In genomic region chr10:112815238-112816032, GRCh38 we compare ENCODE assay signal across 9 cellular contexts.
DNase-seq lines count a peak whose midpoint lies in the region; TF ChIP-seq lines count a peak whose summit lies in the region.
"Had no signal": no experiment of that assay in that cellular context is flagged by ENCODE, and none has a peak within 500 bp of the region (broad histone marks: within the 10 kb centered on the region; RNA-seq: fewer than 3 reads in every experiment).

No MANE protein-coding gene starts in this region.

- peak overlapping the region; percentile 17 for H3K27ac ChIP-seq in smooth muscle cell (ENCODE audit: low read depth)

- TF ChIP-seq CTCF in glutamatergic neuron (IDR thresholded peaks at IDR 0.05; ENCODE audit: partially characterized antibody, unreplicated experiment), result no peak
- no peak for TF ChIP-seq CTCF in smooth muscle cell (IDR thresholded peaks at IDR 0.05; ENCODE audit: borderline replicate concordance, insufficient read depth, poor library complexity, severe bottlenecking)

- H3K27ac Mint-ChIP-seq in glutamatergic neuron (ENCODE audit: unreplicated experiment), result peak overlapping the region; percentile 62

- no peak overlapping the region for H3K4me3 ChIP-seq in smooth muscle cell

- no peaks in the 10 kb centered on the region for H3K36me3 Mint-ChIP-seq in glutamatergic neuron (ENCODE audit: unreplicated experiment)

- peaks cover 24% of the 10 kb centered on the region for H3F3A ChIP-seq in smooth muscle cell (ENCODE audit: low read depth)

- H3K4me1 ChIP-seq in smooth muscle cell (ENCODE audit: low read depth), result peaks cover 28% of the 10 kb centered on the region

- 33% methylated on average over 16 of the region's 16 CpGs for WGBS in smooth muscle cell (ENCODE audit: low lambda C conversion rate)

- H3K9ac ChIP-seq in smooth muscle cell (ENCODE audit: low read depth), result no peak overlapping the region

- DNase-seq in NCI-H510A treated with DMSO at 0.1 percent for 48 hours (lab: John Stamatoyannopoulos, UW), result peak; percentile 11
- DNase-seq in NCI-H510A (lab: John Stamatoyannopoulos, UW), result no peak
- DNase-seq in SW480 (ENCODE audit: low spot score), result peak; percentile 49
- no peak for DNase-seq in glutamatergic neuron
- DNase-seq in smooth muscle cell (lab: John Stamatoyannopoulos, UW; ENCODE audit: unreplicated experiment), result no peak
- DNase-seq in NCI-H774 (lab: John Stamatoyannopoulos, UW), result no peak
- no peak for DNase-seq in SIG-M5 treated with dmso at 0.1 percent for 504 hours (lab: John Stamatoyannopoulos, UW; ENCODE audit: unreplicated experiment)
- no peak for DNase-seq in NCI-H69 (lab: John Stamatoyannopoulos, UW)
- DNase-seq: amygdala had no signal

- H3K79me2 ChIP-seq in smooth muscle cell (ENCODE audit: low read depth), result no peaks in the 10 kb centered on the region

- H4K20me1 ChIP-seq in smooth muscle cell (ENCODE audit: low read depth), result no peaks in the 10 kb centered on the region

- peaks cover 5% of the 10 kb centered on the region for H3K9me3 Mint-ChIP-seq in glutamatergic neuron (ENCODE audit: unreplicated experiment)

- H3K36me3 ChIP-seq in smooth muscle cell (ENCODE audit: low read depth), result no peaks in the 10 kb centered on the region

- peaks cover 2% of the 10 kb centered on the region for H3K27me3 Mint-ChIP-seq in glutamatergic neuron (ENCODE audit: unreplicated experiment)

- H3K4me1 Mint-ChIP-seq in glutamatergic neuron (ENCODE audit: low read depth, unreplicated experiment), result peaks cover 41% of the 10 kb centered on the region

- H3K9me3 ChIP-seq in smooth muscle cell (replicated peaks; ENCODE audit: low read depth), result no peaks in the 10 kb centered on the region

- no peak overlapping the region for H3K4me3 Mint-ChIP-seq in glutamatergic neuron (ENCODE audit: unreplicated experiment)

- no peaks in the 10 kb centered on the region for H3K27me3 ChIP-seq in smooth muscle cell (ENCODE audit: low read depth)

- H3K4me2 ChIP-seq in smooth muscle cell, result no peak overlapping the region

- no peak overlapping the region for H2AFZ ChIP-seq in smooth muscle cell (ENCODE audit: low read depth)

Comparison
In these comparisons a context has a peak if more than half of its experiments do, and no peak if none do; other contexts are left out.
1. DNase-seq: peak in NCI-H510A treated with DMSO at 0.1 percent for 48 hours (single experiment) and SW480 (single experiment); none in NCI-H510A (single experiment), glutamatergic neuron (single experiment), smooth muscle cell (single experiment), NCI-H774 (single experiment), SIG-M5 treated with dmso at 0.1 percent for 504 hours (single experiment) and NCI-H69 (single experiment).